26 cellular contexts compared by ENCODE assay signal in genomic region chr14:38735006-38735405, GRCh38.
"Had no signal": no experiment of that assay in that cellular context is flagged by ENCODE, and none has a peak within 500 bp of the region (broad histone marks: within the 10 kb centered on the region; RNA-seq: fewer than 3 reads in every experiment).

No MANE protein-coding gene starts in this region.

- H3K36me3 Mint-ChIP-seq: activated CD8-positive, alpha-beta memory T cell treated with anti-CD3 and anti-CD28 coated beads, Interleukin-2, amount 10 ng/mL, durations not matched to agents 7 days and 5 days; activated naive CD8-positive, alpha-beta T cell; brain had no signal

- H3K4me2 ChIP-seq: KMS-11, PC-9 had no signal

- DNase-seq: activated B cell treated with CpG ODN at 0.5 μM for 24 hours; activated CD4-positive, alpha-beta T cell treated with anti-CD3 and anti-CD28 coated beads for 1 hour; activated CD4-positive, alpha-beta T cell treated with anti-CD3 and anti-CD28 coated beads, Interleukin-2, amount 10 ng/mL, durations not matched to agents 24 days and 14 days; activated CD4-positive, alpha-beta T cell treated with anti-CD3 and anti-CD28 coated beads, Interleukin-2, amount 50 U/mL, for 48 hours; activated CD8-positive, alpha-beta memory T cell treated with anti-CD3 and anti-CD28 coated beads, Interleukin-2, amount 10 ng/mL, durations not matched to agents 7 days and 5 days; activated effector memory CD4-positive, alpha-beta T cell treated with anti-CD3 and anti-CD28 coated beads, Interleukin-2, amount 50 U/mL, for 16 hours; activated naive CD4-positive, alpha-beta T cell treated with Interleukin-2 at 50 U/mL for 16 hours; activated T-cell treated with anti-CD3 and anti-CD28 coated beads, Interleukin-2, amount 50 U/mL, for 24 hours; amygdala; MM.1S; NCI-H1105 treated with DMSO at 0.1 percent for 48 hours; NCI-H1436 treated with DMSO at 0.1 percent for 48 hours; NCI-H187; NCI-H2081; NCI-H2171; NCI-H2227 treated with DMSO at 0.1 percent for 48 hours; NCI-H446 treated with DMSO at 0.1 percent for 48 hours; NCI-H526; NK-92 treated with Interleukin-12 subunit alpha and Interleukin-12 subunit beta, amount 100 ng/mL, for 24 hours; PC-9; SHP77 treated with DMSO at 0.1 percent for 48 hours; T-helper 2 cell; T1000 had no signal

- H3K27ac Mint-ChIP-seq: activated B cell treated with CpG ODN at 0.5 μM for 24 hours; activated CD4-positive, alpha-beta T cell treated with anti-CD3 and anti-CD28 coated beads, Interleukin-2, amount 10 ng/mL, durations not matched to agents 24 days and 14 days; activated CD8-positive, alpha-beta memory T cell treated with anti-CD3 and anti-CD28 coated beads, Interleukin-2, amount 10 ng/mL, durations not matched to agents 7 days and 5 days; activated naive CD8-positive, alpha-beta T cell; activated T-cell treated with anti-CD3 and anti-CD28 coated beads, Interleukin-2, amount 50 U/mL, for 24 hours; brain had no signal

- H3K4me1 Mint-ChIP-seq: activated B cell treated with CpG ODN at 0.5 μM for 24 hours; activated CD4-positive, alpha-beta T cell treated with anti-CD3 and anti-CD28 coated beads, Interleukin-2, amount 10 ng/mL, durations not matched to agents 24 days and 14 days; activated CD8-positive, alpha-beta memory T cell treated with anti-CD3 and anti-CD28 coated beads, Interleukin-2, amount 10 ng/mL, durations not matched to agents 7 days and 5 days had no signal

- H3K9me3 Mint-ChIP-seq: activated B cell treated with CpG ODN at 0.5 μM for 24 hours; activated CD4-positive, alpha-beta T cell treated with anti-CD3 and anti-CD28 coated beads, Interleukin-2, amount 10 ng/mL, durations not matched to agents 24 days and 14 days had no signal

- H3K9ac ChIP-seq: KMS-11 had no signal

- H2AFZ ChIP-seq: PC-9 had no signal

- H3K4me3 ChIP-seq: PC-9 had no signal

- H3K27me3 Mint-ChIP-seq: activated B cell treated with CpG ODN at 0.5 μM for 24 hours; activated CD4-positive, alpha-beta T cell treated with anti-CD3 and anti-CD28 coated beads, Interleukin-2, amount 10 ng/mL, durations not matched to agents 24 days and 14 days; activated CD8-positive, alpha-beta memory T cell treated with anti-CD3 and anti-CD28 coated beads, Interleukin-2, amount 10 ng/mL, durations not matched to agents 7 days and 5 days; activated T-cell treated with anti-CD3 and anti-CD28 coated beads, Interleukin-2, amount 50 U/mL, for 24 hours; brain had no signal

- ATAC-seq: activated CD8-positive, alpha-beta memory T cell treated with anti-CD3 and anti-CD28 coated beads, Interleukin-2, amount 10 ng/mL, durations not matched to agents 7 days and 5 days had no signal

- H3K27ac ChIP-seq: KMS-11, PC-9 had no signal

- H3K4me3 Mint-ChIP-seq: activated B cell treated with CpG ODN at 0.5 μM for 24 hours; activated CD4-positive, alpha-beta T cell treated with anti-CD3 and anti-CD28 coated beads, Interleukin-2, amount 10 ng/mL, durations not matched to agents 24 days and 14 days; activated CD8-positive, alpha-beta memory T cell treated with anti-CD3 and anti-CD28 coated beads, Interleukin-2, amount 10 ng/mL, durations not matched to agents 7 days and 5 days; activated naive CD8-positive, alpha-beta T cell; activated T-cell treated with anti-CD3 and anti-CD28 coated beads, Interleukin-2, amount 50 U/mL, for 24 hours; brain had no signal
